Comparison of ENCODE assay signal across 11 cellular contexts in the genomic region with DNA sequence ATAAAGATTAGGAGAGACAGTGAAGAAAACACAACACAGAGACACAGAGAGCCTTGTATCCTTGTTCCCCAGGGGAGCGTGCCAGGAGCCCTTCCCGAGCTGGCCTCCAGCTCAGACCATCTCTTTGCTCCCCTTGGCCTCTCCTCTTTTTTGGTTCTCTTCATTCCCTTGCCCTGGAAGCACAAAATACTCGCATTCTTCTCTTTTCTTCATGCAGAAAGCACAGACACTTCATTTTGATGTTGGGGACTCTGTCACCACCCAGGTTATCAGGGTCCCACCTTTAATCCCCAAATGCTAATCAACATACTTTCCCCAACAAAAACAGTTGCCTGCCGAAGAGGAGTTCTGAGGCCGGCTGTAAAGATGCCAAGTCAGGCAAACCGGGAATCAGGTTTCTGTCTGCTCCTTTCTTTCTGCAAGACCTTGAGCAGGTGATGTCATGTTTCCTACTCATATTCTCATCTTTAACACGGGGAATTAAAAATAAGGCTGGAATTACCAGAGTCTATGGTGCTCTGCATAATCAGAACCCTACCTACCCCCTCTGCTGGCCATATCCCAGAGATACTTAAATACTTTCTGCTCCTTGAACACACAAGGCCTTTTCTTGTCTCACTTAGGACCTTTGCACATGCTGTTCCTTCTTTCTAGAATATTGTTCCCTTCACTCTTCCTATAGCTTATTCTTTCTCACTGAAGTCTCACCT. TPM values are rescaled to one million over a fixed set of nuclear protein-coding genes. Genes with fewer than 3 reads are reported as not detected.
A peak's percentile ranks its signal among the peaks of the same experiment; 100 is the strongest.
DNase-seq lines count a peak whose midpoint lies in the region; ATAC-seq and TF ChIP-seq lines count a peak whose summit lies in the region.
"Had no signal": no experiment of that assay in that cellular context is flagged by ENCODE, and none has a peak within 500 bp of the region (broad histone marks: within the 10 kb centered on the region; RNA-seq: fewer than 3 reads in every experiment).

No MANE protein-coding gene starts in this region.

- peak; percentile 12 for DNase-seq in NCI-H510A treated with DMSO at 0.1 percent for 48 hours (lab: John Stamatoyannopoulos, UW)
- DNase-seq in NCI-H510A (lab: John Stamatoyannopoulos, UW) = no peak
- DNase-seq in NCI-H2171 treated with DMSO at 0.1 percent for 48 hours (lab: John Stamatoyannopoulos, UW) = peak; percentile 66
- no peak for DNase-seq in endothelial cell (ENCODE audit: low spot score)
- DNase-seq in skeletal muscle cell (ENCODE audit: low read depth) = peak; percentile 36
- DNase-seq in coronary artery (ENCODE audit: low spot score) = no peak
- DNase-seq in stimulated activated naive CD8-positive, alpha-beta T cell treated with anti-CD3 and anti-CD28 coated beads, Interleukin-15, amount 100 ng/mL, for 72 hours = no peak
- DNase-seq: retina had no signal

- no peak overlapping the region for H3K27ac Mint-ChIP-seq in endothelial cell (ENCODE audit: unreplicated experiment)
- no peak overlapping the region for H3K27ac Mint-ChIP-seq in stimulated activated naive CD8-positive, alpha-beta T cell treated with anti-CD3 and anti-CD28 coated beads, Interleukin-15, amount 100 ng/mL, for 72 hours

- no peaks in the 10 kb centered on the region for H3K9me3 Mint-ChIP-seq in endothelial cell (ENCODE audit: unreplicated experiment)
- H3K9me3 Mint-ChIP-seq in stimulated activated naive CD8-positive, alpha-beta T cell treated with anti-CD3 and anti-CD28 coated beads, Interleukin-15, amount 100 ng/mL, for 72 hours = peaks cover 0 to 23% of the 10 kb centered on the region in 2 donors

- ATAC-seq in stimulated activated naive CD8-positive, alpha-beta T cell treated with anti-CD3 and anti-CD28 coated beads, Interleukin-15, amount 100 ng/mL, for 72 hours = no peak
- no peak for ATAC-seq in GM21447 (IDR thresholded peaks at IDR 0.05; ENCODE audit: unreplicated experiment)

- TF ChIP-seq CTCF in endothelial cell (IDR thresholded peaks at IDR 0.05; ENCODE audit: unreplicated experiment) = peak; percentile 27
- TF ChIP-seq CTCF in coronary artery (IDR thresholded peaks at IDR 0.05) = no peak

- H3K4me3 Mint-ChIP-seq in endothelial cell (ENCODE audit: unreplicated experiment) = no peak overlapping the region
- no peak overlapping the region for H3K4me3 Mint-ChIP-seq in stimulated activated naive CD8-positive, alpha-beta T cell treated with anti-CD3 and anti-CD28 coated beads, Interleukin-15, amount 100 ng/mL, for 72 hours

- H3K4me3 ChIP-seq in skeletal muscle cell (ENCODE audit: low read depth, low read length) (no peak overlapping the region), coronary artery (no peak overlapping the region)
- H3K4me3 ChIP-seq: vagina had no signal

- H3K27ac ChIP-seq in coronary artery = no peak overlapping the region
- H3K27ac ChIP-seq: vagina had no signal

- H3K36me3 Mint-ChIP-seq in endothelial cell (ENCODE audit: low read depth, unreplicated experiment) = no peaks in the 10 kb centered on the region

- H3K4me1 Mint-ChIP-seq in endothelial cell (ENCODE audit: unreplicated experiment) = no peaks in the 10 kb centered on the region
- H3K4me1 Mint-ChIP-seq in stimulated activated naive CD8-positive, alpha-beta T cell treated with anti-CD3 and anti-CD28 coated beads, Interleukin-15, amount 100 ng/mL, for 72 hours = no peaks in the 10 kb centered on the region

- peaks cover 6% of the 10 kb centered on the region for H3K27me3 Mint-ChIP-seq in endothelial cell (ENCODE audit: unreplicated experiment)
- peaks cover under 1% of the 10 kb centered on the region for H3K27me3 Mint-ChIP-seq in stimulated activated naive CD8-positive, alpha-beta T cell treated with anti-CD3 and anti-CD28 coated beads, Interleukin-15, amount 100 ng/mL, for 72 hours

RNA-seq across cellular contexts. Expression of a gene that starts 21.7 kb away (rescaled TPM):
- not detected for total RNA-seq in endothelial cell (ENCODE audit: unreplicated experiment)
- total RNA-seq: T-helper 1 cell treated with Interleukin-12 subunit alpha and Interleukin-12 subunit beta and Interleukin-4 antibody, amounts not matched to agents 30 ng/mL and 1 ng/mL, for 36 hours; vagina had no signal

Comparison
In these comparisons a context has a peak if more than half of its experiments do, and no peak if none do; other contexts are left out.
1. DNase-seq: peak in NCI-H510A treated with DMSO at 0.1 percent for 48 hours (single experiment), NCI-H2171 treated with DMSO at 0.1 percent for 48 hours (single experiment) and skeletal muscle cell (single experiment); none in NCI-H510A (single experiment), endothelial cell (single experiment), coronary artery (single experiment) and stimulated activated naive CD8-positive, alpha-beta T cell treated with anti-CD3 and anti-CD28 coated beads, Interleukin-15, amount 100 ng/mL, for 72 hours (0 of 2).